Comparison of ENCODE assay signal across 8 cellular contexts in the genomic region with DNA sequence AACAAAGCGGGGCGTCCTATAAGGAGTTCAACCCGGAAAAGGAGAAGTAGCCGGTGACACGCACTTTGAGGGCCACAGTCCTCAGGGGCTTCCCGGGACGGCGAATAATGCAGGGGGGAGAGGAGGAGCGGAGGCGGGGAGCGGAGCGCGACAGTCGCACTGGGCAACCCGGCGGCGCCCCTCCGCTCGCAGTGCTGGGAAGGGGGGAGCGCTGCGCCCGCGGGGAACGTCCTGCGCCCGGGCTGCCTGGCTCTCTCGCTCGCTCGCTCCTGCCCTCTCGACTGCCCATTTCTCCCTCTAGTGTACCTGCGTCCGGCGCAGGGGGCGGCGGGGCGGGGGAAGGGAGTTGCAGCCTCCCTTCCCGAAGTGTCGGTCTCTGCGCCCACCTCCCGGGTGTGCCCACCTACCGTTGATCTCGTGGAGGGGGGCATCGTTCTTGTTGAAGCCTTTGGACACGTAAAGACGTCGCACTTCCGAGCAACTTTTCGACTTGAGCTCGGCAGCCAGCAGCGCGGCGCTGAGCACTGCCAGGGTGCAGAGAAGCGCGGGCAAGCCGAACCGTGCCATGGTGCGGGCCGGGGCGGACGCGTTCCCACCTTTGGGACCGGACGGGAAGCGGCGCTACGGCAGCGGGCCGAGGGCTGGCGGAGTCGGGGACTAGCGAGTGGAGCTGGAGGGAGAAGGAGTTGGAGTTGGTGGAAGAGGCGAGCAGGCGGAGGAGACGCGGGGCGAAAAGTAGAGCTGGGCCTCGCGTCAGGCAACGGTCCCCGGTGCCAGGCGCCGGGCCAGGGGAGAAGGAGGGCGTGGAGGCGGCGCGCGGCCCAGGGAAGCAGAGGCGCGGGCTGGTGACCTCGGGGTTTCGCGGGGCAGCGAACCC. TPM values are rescaled to one million over a fixed set of nuclear protein-coding genes. Genes with fewer than 3 reads are reported as not detected.
DNase-seq lines count a peak whose midpoint lies in the region; FAIRE-seq and TF ChIP-seq lines count a peak whose summit lies in the region.

No MANE protein-coding gene starts in this region.

- H3K27ac Mint-ChIP-seq in activated naive CD4-positive, alpha-beta T cell treated with anti-CD3 and anti-CD28 coated beads, Interleukin-2, amount 10 ng/mL, durations not matched to agents 7 days and 5 days: no peak overlapping the region
- no peak overlapping the region for H3K27ac Mint-ChIP-seq in activated naive CD8-positive, alpha-beta T cell treated with anti-CD3 and anti-CD28 coated beads for 36 hours

- no peaks in the 10 kb centered on the region for H3K36me3 Mint-ChIP-seq in activated naive CD4-positive, alpha-beta T cell treated with anti-CD3 and anti-CD28 coated beads, Interleukin-2, amount 10 ng/mL, durations not matched to agents 7 days and 5 days
- H3K36me3 Mint-ChIP-seq in activated naive CD8-positive, alpha-beta T cell treated with anti-CD3 and anti-CD28 coated beads for 36 hours: no peaks in the 10 kb centered on the region

- WGBS in spleen, 5 donors: 1 to 57% (median 6%) methylated on average over 21 to 90 of the region's 93 CpGs

- no peak for DNase-seq in activated naive CD4-positive, alpha-beta T cell treated with anti-CD3 and anti-CD28 coated beads, Interleukin-2, amount 10 ng/mL, durations not matched to agents 7 days and 5 days
- no peak for DNase-seq in activated naive CD4-positive, alpha-beta T cell treated with anti-CD3 and anti-CD28 coated beads, Interleukin-2, amount 50 U/mL, for 16 hours
- no peak for DNase-seq in activated naive CD8-positive, alpha-beta T cell treated with anti-CD3 and anti-CD28 coated beads for 36 hours
- DNase-seq in spleen: no peak
- no peak for DNase-seq in GOT3 (lab: John Stamatoyannopoulos, UW)
- DNase-seq in COLO829 (ENCODE audit: low spot score): no peak
- DNase-seq in GM12891 (ENCODE audit: insufficient read length, low spot score): no peak

- TF ChIP-seq POLR2A in spleen (IDR thresholded peaks at IDR 0.05) (no peak), GM12891 (IDR thresholded peaks at IDR 0.05; ENCODE audit: low read depth, low read length) (no peak)

- H3K9ac ChIP-seq in iPS-18a (ENCODE audit: low read length): peak overlapping the region; percentile 53

- no peaks in the 10 kb centered on the region for H3K9me3 Mint-ChIP-seq in activated naive CD4-positive, alpha-beta T cell treated with anti-CD3 and anti-CD28 coated beads, Interleukin-2, amount 10 ng/mL, durations not matched to agents 7 days and 5 days
- no peaks in the 10 kb centered on the region for H3K9me3 Mint-ChIP-seq in activated naive CD8-positive, alpha-beta T cell treated with anti-CD3 and anti-CD28 coated beads for 36 hours

- CTCF ChIA-PET in activated naive CD4-positive, alpha-beta T cell treated with anti-CD3 and anti-CD28 coated beads, Interleukin-2, amount 10 ng/mL, durations not matched to agents 7 days and 5 days (lab: Charles Lee): no interaction called here

- peaks cover 14% of the 10 kb centered on the region for H3K27me3 ChIP-seq in iPS-18a (ENCODE audit: control insufficient read depth, insufficient read depth, low read length)
- H3K27me3 ChIP-seq in spleen (replicated peaks in 1 of 7): peaks cover 0 to 70% (median 36%) of the 10 kb centered on the region in 7 donors

- H3K27ac ChIP-seq in iPS-18a (ENCODE audit: low read length) (no peak overlapping the region), spleen (peak overlapping the region in 4 of 8 donors; percentile 18 to 47 (median 28))

- intact Hi-C loops in spleen (cut with DNase I; ENCODE audit: low total_unique reads): no loop called here

- no peak for FAIRE-seq in GM12891 (lab: Jason Lieb, UNC)

- peaks cover 6% of the 10 kb centered on the region for H3K36me3 ChIP-seq in iPS-18a (ENCODE audit: control insufficient read depth, low read depth, low read length)
- H3K36me3 ChIP-seq in spleen: no peaks in the 10 kb centered on the region

- TF ChIP-seq CTCF in spleen (IDR thresholded peaks at IDR 0.05 in 8 of 11, conservative IDR thresholded peaks at IDR 0.05 in 3 of 11): no peak

- peak overlapping the region; percentile 77 for H3K4me3 ChIP-seq in iPS-18a (ENCODE audit: low read length)
- peak overlapping the region; percentile 18 to 67 (median 38) for H3K4me3 ChIP-seq in spleen

- H3K9me3 ChIP-seq in iPS-18a (ENCODE audit: control insufficient read depth, low read depth, low read length) (peaks cover 13% of the 10 kb centered on the region), spleen (no peaks in the 10 kb centered on the region)

- peaks cover 78% of the 10 kb centered on the region for H3K27me3 Mint-ChIP-seq in activated naive CD4-positive, alpha-beta T cell treated with anti-CD3 and anti-CD28 coated beads, Interleukin-2, amount 10 ng/mL, durations not matched to agents 7 days and 5 days
- H3K27me3 Mint-ChIP-seq in activated naive CD8-positive, alpha-beta T cell treated with anti-CD3 and anti-CD28 coated beads for 36 hours: peaks cover 62% of the 10 kb centered on the region

- peak overlapping the region; percentile 60 for H3K4me3 Mint-ChIP-seq in activated naive CD4-positive, alpha-beta T cell treated with anti-CD3 and anti-CD28 coated beads, Interleukin-2, amount 10 ng/mL, durations not matched to agents 7 days and 5 days
- peak overlapping the region; percentile 70 for H3K4me3 Mint-ChIP-seq in activated naive CD8-positive, alpha-beta T cell treated with anti-CD3 and anti-CD28 coated beads for 36 hours

- H3K4me1 ChIP-seq in iPS-18a (ENCODE audit: control insufficient read depth, low read depth, low read length): peaks cover 20% of the 10 kb centered on the region
- H3K4me1 ChIP-seq in spleen: peaks cover 0 to 36% (median 4%) of the 10 kb centered on the region in 6 donors

- peaks cover 11% of the 10 kb centered on the region for H3K4me1 Mint-ChIP-seq in activated naive CD4-positive, alpha-beta T cell treated with anti-CD3 and anti-CD28 coated beads, Interleukin-2, amount 10 ng/mL, durations not matched to agents 7 days and 5 days
- peaks cover 2% of the 10 kb centered on the region for H3K4me1 Mint-ChIP-seq in activated naive CD8-positive, alpha-beta T cell treated with anti-CD3 and anti-CD28 coated beads for 36 hours

TF ChIP-seq in GM12891, 5 proteins besides CTCF, POLR2A, EP300 and RAD21:
- TF ChIP-seq POU2F2 (IDR thresholded peaks at IDR 0.05; ENCODE audit: low read depth, low read length) (no peak), PAX5 (IDR thresholded peaks at IDR 0.05; ENCODE audit: insufficient read depth, low read length, severe bottlenecking) (no peak), SPI1 (IDR thresholded peaks at IDR 0.05; ENCODE audit: low read depth, low read length) (no peak), POLR2AphosphoS5 (IDR thresholded peaks at IDR 0.05; ENCODE audit: low read depth, low read length) (no peak), TAF1 (IDR thresholded peaks at IDR 0.05; ENCODE audit: low read depth, low read length) (no peak)

RNA-seq across cellular contexts. Expression of a gene that starts 0.7 kb away (rescaled TPM):
- not detected for total RNA-seq in activated naive CD8-positive, alpha-beta T cell treated with anti-CD3 and anti-CD28 coated beads for 36 hours
- total RNA-seq in spleen: 10 to 100 TPM in 1 of 7 donors, 1 to 10 TPM in 6; 3.8 to 17.7 (median 5.9) TPM
- 1 to 10 TPM in 2 of 3 donors, under 1 TPM in 1; 0.70 to 1.8 (median 1.3) TPM for polyA plus RNA-seq in spleen
- polyA plus RNA-seq in GM12891 (2012; ENCODE audit: low read depth, missing spikeins): 0.26 TPM

Comparison
In these comparisons a context has a peak if more than half of its experiments do, and no peak if none do; other contexts are left out.
1. RNA of a gene that starts 0.7 kb away (total RNA-seq): 3.8 to 17.7 TPM in spleen; not detected in activated naive CD8-positive, alpha-beta T cell treated with anti-CD3 and anti-CD28 coated beads for 36 hours; every median in the first group is over 4 times any median in the second.